Comparison of ENCODE assay signal across 1 cellular context in the genomic region with DNA sequence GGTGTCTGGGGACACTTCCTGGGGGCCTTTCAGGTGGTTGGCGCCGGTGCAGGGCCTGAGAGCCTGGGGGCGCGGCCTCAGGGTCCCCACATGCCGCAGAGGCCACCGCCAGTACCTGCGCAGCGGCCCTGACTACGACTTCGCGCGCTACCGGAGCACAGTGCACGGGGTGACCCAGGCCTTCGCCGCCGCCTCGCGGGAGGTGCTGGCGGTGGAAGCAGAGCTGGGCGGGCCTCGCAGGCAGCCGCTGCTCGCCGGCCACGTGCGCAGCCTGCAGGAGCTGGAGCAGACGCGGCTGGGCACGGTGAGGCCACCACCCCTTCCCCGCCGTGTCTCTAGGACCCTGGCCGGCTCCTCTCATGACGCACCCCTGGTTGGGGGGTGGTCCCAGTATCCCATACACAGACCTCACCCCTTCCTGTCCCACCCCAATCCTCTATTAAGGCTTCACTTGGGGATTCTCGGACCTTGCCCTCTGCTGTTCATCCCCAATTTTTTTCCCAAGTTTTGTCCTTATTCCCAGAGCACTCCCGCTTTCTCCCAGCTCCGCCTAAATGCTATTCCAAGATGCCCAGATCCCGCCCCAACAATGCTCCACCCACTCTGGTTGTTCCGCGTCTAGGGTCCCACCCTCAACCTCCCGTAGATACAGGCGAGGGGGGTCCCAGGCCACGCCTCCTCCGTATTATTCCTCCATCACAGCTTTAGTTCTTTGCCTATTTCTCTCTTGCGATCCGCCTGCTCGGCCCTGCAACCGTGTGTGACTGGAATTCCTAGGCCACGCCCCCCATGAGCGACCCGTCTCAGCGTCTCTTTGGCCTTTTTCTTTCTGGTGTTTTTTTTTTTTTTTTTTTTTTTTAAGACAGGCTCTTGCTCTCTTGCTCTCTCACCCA.
TF ChIP-seq lines count a peak whose summit lies in the region.

No MANE protein-coding gene starts in this region.

TF ChIP-seq in K562, 482 proteins besides CTCF, POLR2A, EP300 and RAD21 (continued from another document):
- TF ChIP-seq, protein P1, sequence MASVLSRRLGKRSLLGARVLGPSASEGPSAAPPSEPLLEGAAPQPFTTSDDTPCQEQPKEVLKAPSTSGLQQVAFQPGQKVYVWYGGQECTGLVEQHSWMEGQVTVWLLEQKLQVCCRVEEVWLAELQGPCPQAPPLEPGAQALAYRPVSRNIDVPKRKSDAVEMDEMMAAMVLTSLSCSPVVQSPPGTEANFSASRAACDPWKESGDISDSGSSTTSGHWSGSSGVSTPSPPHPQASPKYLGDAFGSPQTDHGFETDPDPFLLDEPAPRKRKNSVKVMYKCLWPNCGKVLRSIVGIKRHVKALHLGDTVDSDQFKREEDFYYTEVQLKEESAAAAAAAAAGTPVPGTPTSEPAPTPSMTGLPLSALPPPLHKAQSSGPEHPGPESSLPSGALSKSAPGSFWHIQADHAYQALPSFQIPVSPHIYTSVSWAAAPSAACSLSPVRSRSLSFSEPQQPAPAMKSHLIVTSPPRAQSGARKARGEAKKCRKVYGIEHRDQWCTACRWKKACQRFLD (CRISPR knock-in tag; IDR thresholded peaks at IDR 0.05), result peak; percentile 45; the same call in 1 of the 2 replicates
- TF ChIP-seq ELF1 (tag; IDR thresholded peaks at IDR 0.05) (peak; percentile 28; the same call in 1 of the 2 replicates), EWSR1 (IDR thresholded peaks at IDR 0.05; ENCODE audit: borderline replicate concordance, low read depth, partially characterized antibody) (no peak), TBP (optimal IDR thresholded peaks at IDR 0.05; ENCODE audit: low read depth, low read length) (no peak), PHF21A (IDR thresholded peaks at IDR 0.05; ENCODE audit: borderline replicate concordance, low read depth) (no peak), RBFOX2 (IDR thresholded peaks at IDR 0.05; ENCODE audit: low read depth, low read length) (peak; percentile 68), HNRNPLL (IDR thresholded peaks at IDR 0.05; ENCODE audit: low read depth, low read length, poor library complexity, severe bottlenecking) (peak; percentile 58), NR3C1 (CRISPR knock-in tag; IDR thresholded peaks at IDR 0.05) (peak; percentile 95), RBM22 (IDR thresholded peaks at IDR 0.05; ENCODE audit: low read depth, low read length, poor library complexity, severe bottlenecking) (peak; percentile 32), ZNF174 (CRISPR knock-in tag; IDR thresholded peaks at IDR 0.05) (no peak), RBM25 (IDR thresholded peaks at IDR 0.05; ENCODE audit: low read depth, low read length, severe bottlenecking) (peak; percentile 60), SRSF1 (IDR thresholded peaks at IDR 0.05; ENCODE audit: low read depth, low read length) (no peak), CXXC5 (CRISPR knock-in tag; IDR thresholded peaks at IDR 0.05) (peak; percentile 52), FOXM1 (IDR thresholded peaks at IDR 0.05; ENCODE audit: low read depth) (no peak), FOXM1 (CRISPR knock-in tag; IDR thresholded peaks at IDR 0.05; ENCODE audit: low read depth) (peak; percentile 84; the same call in 1 of the 2 replicates)
- TF ChIP-seq, protein P2, sequence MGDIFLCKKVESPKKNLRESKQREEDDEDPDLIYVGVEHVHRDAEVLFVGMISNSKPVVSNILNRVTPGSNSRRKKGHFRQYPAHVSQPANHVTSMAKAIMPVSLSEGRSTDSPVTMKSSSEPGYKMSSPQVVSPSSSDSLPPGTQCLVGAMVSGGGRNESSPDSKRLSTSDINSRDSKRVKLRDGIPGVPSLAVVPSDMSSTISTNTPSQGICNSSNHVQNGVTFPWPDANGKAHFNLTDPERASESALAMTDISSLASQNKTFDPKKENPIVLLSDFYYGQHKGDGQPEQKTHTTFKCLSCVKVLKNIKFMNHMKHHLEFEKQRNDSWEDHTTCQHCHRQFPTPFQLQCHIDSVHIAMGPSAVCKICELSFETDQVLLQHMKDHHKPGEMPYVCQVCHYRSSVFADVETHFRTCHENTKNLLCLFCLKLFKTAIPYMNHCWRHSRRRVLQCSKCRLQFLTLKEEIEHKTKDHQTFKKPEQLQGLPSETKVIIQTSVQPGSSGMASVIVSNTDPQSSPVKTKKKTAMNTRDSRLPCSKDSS (IDR thresholded peaks at IDR 0.05; ENCODE audit: low read depth, partially characterized antibody), result peak; percentile 18
- TF ChIP-seq, protein P3, sequence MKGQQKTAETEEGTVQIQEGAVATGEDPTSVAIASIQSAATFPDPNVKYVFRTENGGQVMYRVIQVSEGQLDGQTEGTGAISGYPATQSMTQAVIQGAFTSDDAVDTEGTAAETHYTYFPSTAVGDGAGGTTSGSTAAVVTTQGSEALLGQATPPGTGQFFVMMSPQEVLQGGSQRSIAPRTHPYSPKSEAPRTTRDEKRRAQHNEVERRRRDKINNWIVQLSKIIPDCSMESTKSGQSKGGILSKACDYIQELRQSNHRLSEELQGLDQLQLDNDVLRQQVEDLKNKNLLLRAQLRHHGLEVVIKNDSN (CRISPR knock-in tag; IDR thresholded peaks at IDR 0.05), result peak; percentile 89
- TF ChIP-seq, protein P4, sequence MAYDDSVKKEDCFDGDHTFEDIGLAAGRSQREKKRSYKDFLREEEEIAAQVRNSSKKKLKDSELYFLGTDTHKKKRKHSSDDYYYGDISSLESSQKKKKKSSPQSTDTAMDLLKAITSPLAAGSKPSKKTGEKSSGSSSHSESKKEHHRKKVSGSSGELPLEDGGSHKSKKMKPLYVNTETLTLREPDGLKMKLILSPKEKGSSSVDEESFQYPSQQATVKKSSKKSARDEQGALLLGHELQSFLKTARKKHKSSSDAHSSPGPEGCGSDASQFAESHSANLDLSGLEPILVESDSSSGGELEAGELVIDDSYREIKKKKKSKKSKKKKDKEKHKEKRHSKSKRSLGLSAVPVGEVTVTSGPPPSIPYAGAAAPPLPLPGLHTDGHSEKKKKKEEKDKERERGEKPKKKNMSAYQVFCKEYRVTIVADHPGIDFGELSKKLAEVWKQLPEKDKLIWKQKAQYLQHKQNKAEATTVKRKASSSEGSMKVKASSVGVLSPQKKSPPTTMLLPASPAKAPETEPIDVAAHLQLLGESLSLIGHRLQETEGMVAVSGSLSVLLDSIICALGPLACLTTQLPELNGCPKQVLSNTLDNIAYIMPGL (CRISPR knock-in tag; IDR thresholded peaks at IDR 0.05), result peak; percentile 93
- TF ChIP-seq, protein P5, sequence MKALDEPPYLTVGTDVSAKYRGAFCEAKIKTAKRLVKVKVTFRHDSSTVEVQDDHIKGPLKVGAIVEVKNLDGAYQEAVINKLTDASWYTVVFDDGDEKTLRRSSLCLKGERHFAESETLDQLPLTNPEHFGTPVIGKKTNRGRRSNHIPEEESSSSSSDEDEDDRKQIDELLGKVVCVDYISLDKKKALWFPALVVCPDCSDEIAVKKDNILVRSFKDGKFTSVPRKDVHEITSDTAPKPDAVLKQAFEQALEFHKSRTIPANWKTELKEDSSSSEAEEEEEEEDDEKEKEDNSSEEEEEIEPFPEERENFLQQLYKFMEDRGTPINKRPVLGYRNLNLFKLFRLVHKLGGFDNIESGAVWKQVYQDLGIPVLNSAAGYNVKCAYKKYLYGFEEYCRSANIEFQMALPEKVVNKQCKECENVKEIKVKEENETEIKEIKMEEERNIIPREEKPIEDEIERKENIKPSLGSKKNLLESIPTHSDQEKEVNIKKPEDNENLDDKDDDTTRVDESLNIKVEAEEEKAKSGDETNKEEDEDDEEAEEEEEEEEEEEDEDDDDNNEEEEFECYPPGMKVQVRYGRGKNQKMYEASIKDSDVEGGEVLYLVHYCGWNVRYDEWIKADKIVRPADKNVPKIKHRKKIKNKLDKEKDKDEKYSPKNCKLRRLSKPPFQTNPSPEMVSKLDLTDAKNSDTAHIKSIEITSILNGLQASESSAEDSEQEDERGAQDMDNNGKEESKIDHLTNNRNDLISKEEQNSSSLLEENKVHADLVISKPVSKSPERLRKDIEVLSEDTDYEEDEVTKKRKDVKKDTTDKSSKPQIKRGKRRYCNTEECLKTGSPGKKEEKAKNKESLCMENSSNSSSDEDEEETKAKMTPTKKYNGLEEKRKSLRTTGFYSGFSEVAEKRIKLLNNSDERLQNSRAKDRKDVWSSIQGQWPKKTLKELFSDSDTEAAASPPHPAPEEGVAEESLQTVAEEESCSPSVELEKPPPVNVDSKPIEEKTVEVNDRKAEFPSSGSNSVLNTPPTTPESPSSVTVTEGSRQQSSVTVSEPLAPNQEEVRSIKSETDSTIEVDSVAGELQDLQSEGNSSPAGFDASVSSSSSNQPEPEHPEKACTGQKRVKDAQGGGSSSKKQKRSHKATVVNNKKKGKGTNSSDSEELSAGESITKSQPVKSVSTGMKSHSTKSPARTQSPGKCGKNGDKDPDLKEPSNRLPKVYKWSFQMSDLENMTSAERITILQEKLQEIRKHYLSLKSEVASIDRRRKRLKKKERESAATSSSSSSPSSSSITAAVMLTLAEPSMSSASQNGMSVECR (CRISPR knock-in tag; IDR thresholded peaks at IDR 0.05), result peak; percentile 77; the same call in 1 of the 2 replicates
- TF ChIP-seq, protein P6, sequence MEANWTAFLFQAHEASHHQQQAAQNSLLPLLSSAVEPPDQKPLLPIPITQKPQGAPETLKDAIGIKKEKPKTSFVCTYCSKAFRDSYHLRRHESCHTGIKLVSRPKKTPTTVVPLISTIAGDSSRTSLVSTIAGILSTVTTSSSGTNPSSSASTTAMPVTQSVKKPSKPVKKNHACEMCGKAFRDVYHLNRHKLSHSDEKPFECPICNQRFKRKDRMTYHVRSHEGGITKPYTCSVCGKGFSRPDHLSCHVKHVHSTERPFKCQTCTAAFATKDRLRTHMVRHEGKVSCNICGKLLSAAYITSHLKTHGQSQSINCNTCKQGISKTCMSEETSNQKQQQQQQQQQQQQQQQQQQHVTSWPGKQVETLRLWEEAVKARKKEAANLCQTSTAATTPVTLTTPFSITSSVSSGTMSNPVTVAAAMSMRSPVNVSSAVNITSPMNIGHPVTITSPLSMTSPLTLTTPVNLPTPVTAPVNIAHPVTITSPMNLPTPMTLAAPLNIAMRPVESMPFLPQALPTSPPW (CRISPR knock-in tag; IDR thresholded peaks at IDR 0.05), result no peak
- TF ChIP-seq, protein P7, sequence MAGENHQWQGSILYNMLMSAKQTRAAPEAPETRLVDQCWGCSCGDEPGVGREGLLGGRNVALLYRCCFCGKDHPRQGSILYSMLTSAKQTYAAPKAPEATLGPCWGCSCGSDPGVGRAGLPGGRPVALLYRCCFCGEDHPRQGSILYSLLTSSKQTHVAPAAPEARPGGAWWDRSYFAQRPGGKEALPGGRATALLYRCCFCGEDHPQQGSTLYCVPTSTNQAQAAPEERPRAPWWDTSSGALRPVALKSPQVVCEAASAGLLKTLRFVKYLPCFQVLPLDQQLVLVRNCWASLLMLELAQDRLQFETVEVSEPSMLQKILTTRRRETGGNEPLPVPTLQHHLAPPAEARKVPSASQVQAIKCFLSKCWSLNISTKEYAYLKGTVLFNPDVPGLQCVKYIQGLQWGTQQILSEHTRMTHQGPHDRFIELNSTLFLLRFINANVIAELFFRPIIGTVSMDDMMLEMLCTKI (IDR thresholded peaks at IDR 0.05; ENCODE audit: partially characterized antibody), result no peak
TF ChIP-seq in K562: peak in this region for 117.
